In the genomic region with DNA sequence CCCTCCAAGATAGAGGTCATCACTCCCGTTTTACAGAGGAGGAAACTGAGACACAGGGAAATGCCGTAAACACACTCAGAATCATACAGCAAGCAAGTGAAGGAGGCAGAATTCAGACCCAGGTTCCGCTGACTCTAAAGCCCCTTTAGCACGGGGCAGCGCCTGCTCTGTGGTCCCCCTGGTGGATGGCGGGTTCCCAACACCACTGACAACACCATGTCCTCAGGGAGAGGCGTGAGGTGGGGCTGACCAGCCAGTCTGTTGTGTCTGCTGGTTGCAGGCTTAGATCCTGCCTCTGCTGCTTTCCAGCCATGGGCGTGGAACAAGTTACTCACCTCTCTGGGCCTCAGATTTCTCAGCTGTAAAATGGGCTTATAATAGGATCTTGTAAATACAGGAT, we compare ENCODE assay signal across 8 cellular contexts.
DNase-seq lines count a peak whose midpoint lies in the region; ATAC-seq and TF ChIP-seq lines count a peak whose summit lies in the region.

No MANE protein-coding gene starts in this region.

- no peak overlapping the region for H3K27ac ChIP-seq in RWPE2 (ENCODE audit: poor library complexity, severe bottlenecking)
- no peak overlapping the region for H3K27ac ChIP-seq in transverse colon

- H3K27ac Mint-ChIP-seq in glutamatergic neuron (ENCODE audit: unreplicated experiment): no peak overlapping the region

- intact Hi-C loops in transverse colon (cut with DNase I; ENCODE audit: low total_unique reads): no loop called here

- no peak for TF ChIP-seq POLR2A in transverse colon (IDR thresholded peaks at IDR 0.05)

- 33 to 71% methylated on average over 2 to 8 of the region's 8 CpGs for WGBS in transverse colon (ENCODE audit: low coverage in 1 of 2), 2 donors

- no peak for TF ChIP-seq EP300 in transverse colon (IDR thresholded peaks at IDR 0.05; ENCODE audit: low read depth)

- H3K9me3 ChIP-seq in RWPE2 (ENCODE audit: severe bottlenecking) (no peaks in the 10 kb centered on the region), transverse colon (no peaks in the 10 kb centered on the region)

- in situ Hi-C loops in transverse colon (cut with MboI; ENCODE audit: low pct_ligation_motif_present in 1 of 4, low pct_unique_long_range_greater_than_20kb in 1 of 4, low sequenced_read_pairs in 3 of 4): loop anchor here in 1 of 4 donors (25.0 kb wide), 1 partner anchor 319 kb away; no protein-coding TSS in a partner anchor

- H3K27me3 Mint-ChIP-seq in glutamatergic neuron (ENCODE audit: unreplicated experiment): peaks cover 3% of the 10 kb centered on the region

- peak; percentile 7 for DNase-seq in activated T-cell treated with anti-CD3 and anti-CD28 coated beads for 48 hours (ENCODE audit: low read depth)
- DNase-seq in activated T-cell treated with anti-CD3 and anti-CD28 coated beads for 4 hours: no peak
- DNase-seq in RWPE2 (ENCODE audit: low spot score): no peak
- peak; percentile 83 for DNase-seq in glutamatergic neuron
- peak; percentile 20 for DNase-seq in transverse colon
- DNase-seq in NCI-H2081 treated with DMSO at 0.1 percent for 48 hours (lab: John Stamatoyannopoulos, UW): no peak

- no peaks in the 10 kb centered on the region for H3K36me3 ChIP-seq in RWPE2 (ENCODE audit: low read depth)
- no peaks in the 10 kb centered on the region for H3K36me3 ChIP-seq in transverse colon

- TF ChIP-seq CTCF in RWPE2 (IDR thresholded peaks at IDR 0.05; ENCODE audit: poor library complexity, severe bottlenecking) (peak; percentile 42), glutamatergic neuron (IDR thresholded peaks at IDR 0.05; ENCODE audit: partially characterized antibody, unreplicated experiment) (peak; percentile 72), transverse colon (IDR thresholded peaks at IDR 0.05) (peak; percentile 27 to 41 (median 32))

- H3K27me3 ChIP-seq in RWPE2 (ENCODE audit: insufficient read depth, poor library complexity, severe bottlenecking) (peaks cover 28% of the 10 kb centered on the region), transverse colon (peaks cover 31% of the 10 kb centered on the region)

- peaks cover 2% of the 10 kb centered on the region for H3K9me3 Mint-ChIP-seq in glutamatergic neuron (ENCODE audit: unreplicated experiment)

- no peak overlapping the region for H3K4me3 Mint-ChIP-seq in glutamatergic neuron (ENCODE audit: unreplicated experiment)

- H3K4me3 ChIP-seq in RWPE2 (ENCODE audit: severe bottlenecking) (no peak overlapping the region), transverse colon (no peak overlapping the region)

- H3K4me1 ChIP-seq in RWPE2 (ENCODE audit: insufficient read depth, poor library complexity, severe bottlenecking) (no peaks in the 10 kb centered on the region), transverse colon (no peaks in the 10 kb centered on the region)

- ATAC-seq in RWPE2 (ENCODE audit: low read depth): peak; percentile 78
- no peak for ATAC-seq in HG02970 (IDR thresholded peaks at IDR 0.05; ENCODE audit: low FRiP score, unreplicated experiment)
- no peak for ATAC-seq in HG03095 (IDR thresholded peaks at IDR 0.05; ENCODE audit: unreplicated experiment)

- H3K4me1 Mint-ChIP-seq in glutamatergic neuron (ENCODE audit: low read depth, unreplicated experiment): peaks cover 22% of the 10 kb centered on the region

- H3K36me3 Mint-ChIP-seq in glutamatergic neuron (ENCODE audit: unreplicated experiment): no peaks in the 10 kb centered on the region

Comparison
In these comparisons a context has a peak if more than half of its experiments do, and no peak if none do; other contexts are left out.
1. DNase-seq: peak in activated T-cell treated with anti-CD3 and anti-CD28 coated beads for 48 hours (single experiment), glutamatergic neuron (single experiment) and transverse colon (single experiment); none in activated T-cell treated with anti-CD3 and anti-CD28 coated beads for 4 hours (single experiment), RWPE2 (single experiment) and NCI-H2081 treated with DMSO at 0.1 percent for 48 hours (single experiment).
2. Peak in every context shown above with its lines, with median percentiles within 50 percentile points of each other: CTCF ChIP-seq.